In genomic region chr2:212537311-212538155, GRCh38 we compare ENCODE assay signal across 8 cellular contexts. TPM values are rescaled to one million over a fixed set of nuclear protein-coding genes. Genes with fewer than 3 reads are reported as not detected.
A peak's percentile ranks its signal among the peaks of the same experiment; 100 is the strongest.
DNase-seq lines count a peak whose midpoint lies in the region; ATAC-seq and TF ChIP-seq lines count a peak whose summit lies in the region.

No MANE protein-coding gene starts in this region.

- no peaks in the 10 kb centered on the region for H3K36me3 Mint-ChIP-seq in activated naive CD8-positive, alpha-beta T cell treated with anti-CD3 and anti-CD28 coated beads for 36 hours

- H3K9me3 ChIP-seq in HEK293 (ENCODE audit: control insufficient read depth, insufficient read depth, low read depth, low read length) (no peaks in the 10 kb centered on the region), right cardiac atrium (ENCODE audit: control insufficient read depth, low read length) (no peaks in the 10 kb centered on the region), prostate gland (no peaks in the 10 kb centered on the region)

- H3K4me1 ChIP-seq in HEK293 (ENCODE audit: control insufficient read depth, insufficient read depth, low read length) (peaks cover 21% of the 10 kb centered on the region), right cardiac atrium (ENCODE audit: control insufficient read depth, insufficient read depth, low read length) (no peaks in the 10 kb centered on the region), prostate gland (replicated peaks) (no peaks in the 10 kb centered on the region)

- POLR2A ChIA-PET in HEK293 (lab: Yijun Ruan, JAX) = interaction anchor here (0.6 to 1.0 kb wide), 2 partner anchors 13 to 1410 kb away, joined by 4 to 6 read pairs; no protein-coding TSS in a partner anchor

- H3K27ac Mint-ChIP-seq in activated naive CD8-positive, alpha-beta T cell treated with anti-CD3 and anti-CD28 coated beads for 36 hours = no peak overlapping the region

- no peak for TF ChIP-seq POLR2A in prostate gland (IDR thresholded peaks at IDR 0.05)

- peaks cover 14% of the 10 kb centered on the region for H3K4me1 Mint-ChIP-seq in activated naive CD8-positive, alpha-beta T cell treated with anti-CD3 and anti-CD28 coated beads for 36 hours

- no peaks in the 10 kb centered on the region for H3K9me3 Mint-ChIP-seq in activated naive CD8-positive, alpha-beta T cell treated with anti-CD3 and anti-CD28 coated beads for 36 hours

- H3K27me3 Mint-ChIP-seq in activated naive CD8-positive, alpha-beta T cell treated with anti-CD3 and anti-CD28 coated beads for 36 hours = peaks cover 67% of the 10 kb centered on the region

- H3K4me3 ChIP-seq in HEK293 (ENCODE audit: low read depth, low read length) (peak overlapping the region; percentile 76), right cardiac atrium (ENCODE audit: low read length) (peak overlapping the region; percentile 96), prostate gland (peak overlapping the region; percentile 46 to 57)

- CTCF ChIA-PET in HEK293 (lab: Yijun Ruan, JAX) = interaction anchor here (0.6 to 1.8 kb wide), 6 partner anchors 17 to 511 kb away, joined by 3 to 8 read pairs (median 4); no protein-coding TSS in a partner anchor

- DNase-seq in C1 segment of cervical spinal cord (lab: John Stamatoyannopoulos, UW) (peak in 11 of 14 donors; percentile 14 to 71 (median 62)), right cardiac atrium (peak; percentile 34 to 73 (median 62)), prostate gland (ENCODE audit: low spot score) (peak; percentile 47), NCI-H2107 (lab: John Stamatoyannopoulos, UW) (no peak)
- peak; percentile 30 for DNase-seq in activated naive CD8-positive, alpha-beta T cell treated with anti-CD3 and anti-CD28 coated beads for 36 hours

- H3K27ac ChIP-seq in HEK293 (ENCODE audit: extremely low read depth, low read depth, low read length) = peak overlapping the region; percentile 92
- peak overlapping the region; percentile 60 for H3K27ac ChIP-seq in right cardiac atrium (ENCODE audit: low read length)
- H3K27ac ChIP-seq in prostate gland = peak overlapping the region; percentile 11 to 43

- H3K36me3 ChIP-seq in HEK293 (ENCODE audit: control insufficient read depth in 2 of 2, insufficient read depth in 1 of 2, low read length in 2 of 2) = no peaks in the 10 kb centered on the region
- H3K36me3 ChIP-seq in prostate gland = no peaks in the 10 kb centered on the region

- peak; percentile 63 for ATAC-seq in right cardiac atrium
- ATAC-seq in HG03025 (IDR thresholded peaks at IDR 0.05; ENCODE audit: low FRiP score, unreplicated experiment) = no peak
- ATAC-seq in HG02938 (IDR thresholded peaks at IDR 0.05; ENCODE audit: unreplicated experiment) = no peak

- H3K27me3 ChIP-seq in right cardiac atrium (ENCODE audit: control insufficient read depth, insufficient read depth) = no peaks in the 10 kb centered on the region
- no peaks in the 10 kb centered on the region for H3K27me3 ChIP-seq in prostate gland (replicated peaks; ENCODE audit: insufficient read depth)

- under 1% methylated on average over 65 of the region's 65 CpGs for WGBS in right cardiac atrium
- under 1% methylated on average over 65 of the region's 65 CpGs for WGBS in prostate gland

- H3K4me3 Mint-ChIP-seq in activated naive CD8-positive, alpha-beta T cell treated with anti-CD3 and anti-CD28 coated beads for 36 hours = peak overlapping the region; percentile 37

- TF ChIP-seq CTCF in HEK293 (tag by site-specific recombination; IDR thresholded peaks at IDR 0.05) (peak; percentile 57; the same call in 1 of the 2 replicates), prostate gland (IDR thresholded peaks at IDR 0.05) (no peak)

- intact Hi-C loops in right cardiac atrium (cut with DNase I) = loop anchor here in 1 of 4 donors (10.0 kb wide), 1 partner anchor 383 kb away; no protein-coding TSS in a partner anchor
- intact Hi-C loops in prostate gland (cut with DNase I) = no loop called here

TF ChIP-seq in HEK293, 187 proteins besides CTCF, POLR2A, EP300 and RAD21:
- TF ChIP-seq SETDB1 (IDR thresholded peaks at IDR 0.05; ENCODE audit: insufficient read length, low read length) (no peak), ZNF26 (tag by site-specific recombination; IDR thresholded peaks at IDR 0.05) (no peak), KLF8 (tag by site-specific recombination; IDR thresholded peaks at IDR 0.05) (peak; percentile 24; the same call in 1 of the 2 replicates), ZSCAN5A (tag by site-specific recombination; IDR thresholded peaks at IDR 0.05) (no peak), ZIC2 (tag by site-specific recombination; IDR thresholded peaks at IDR 0.05) (peak; percentile 35; the same call in 1 of the 2 replicates), ZBTB1 (tag by site-specific recombination; IDR thresholded peaks at IDR 0.05) (no peak), GLIS1 (tag by site-specific recombination; IDR thresholded peaks at IDR 0.05) (0 out of 2 replicates have a peak, but pooled peaks have one; percentile 2), ZNF2 (tag by site-specific recombination; IDR thresholded peaks at IDR 0.05) (no peak), PRDM1 (tag by site-specific recombination; IDR thresholded peaks at IDR 0.05) (0 out of 2 replicates have a peak, but pooled peaks have one; percentile 9), ZBTB20 (tag by site-specific recombination; IDR thresholded peaks at IDR 0.05) (peak; percentile 44; the same call in 1 of the 2 replicates), ZNF549 (tag by site-specific recombination; IDR thresholded peaks at IDR 0.05) (no peak), KLF16 (tag by site-specific recombination; IDR thresholded peaks at IDR 0.05) (no peak), ZBTB8A (tag by site-specific recombination; IDR thresholded peaks at IDR 0.05) (peak; percentile 83), ZNF600 (tag by site-specific recombination; IDR thresholded peaks at IDR 0.05) (peak; percentile 54; the same call in 1 of the 2 replicates), ZNF473 (tag by site-specific recombination; IDR thresholded peaks at IDR 0.05) (no peak), BCL11A (tag by site-specific recombination; IDR thresholded peaks at IDR 0.05; ENCODE audit: low read depth) (0 out of 2 replicates have a peak, but pooled peaks have one; percentile 30), ZNF449 (tag by site-specific recombination; IDR thresholded peaks at IDR 0.05) (peak; percentile 66), ZBTB26 (tag by site-specific recombination; optimal IDR thresholded peaks at IDR 0.05) (peak; percentile 59), ZNF335 (tag by site-specific recombination; conservative IDR thresholded peaks at IDR 0.05) (peak; percentile 89)
TF ChIP-seq in HEK293: peak in this region for 11.

RNA-seq across cellular contexts. Expression of gene ERBB4, which starts 1.1 kb away (rescaled TPM):
- total RNA-seq in activated naive CD8-positive, alpha-beta T cell treated with anti-CD3 and anti-CD28 coated beads for 36 hours = not detected
- 10 to 100 TPM; 29.2 to 38.8 (median 34.4) TPM for total RNA-seq in right cardiac atrium
- 4.3 TPM for polyA plus RNA-seq in right cardiac atrium
- 10 to 100 TPM in 1 of 2 donors, 1 to 10 TPM in 1; 1.0 to 32.8 TPM for total RNA-seq in prostate gland

Comparison
In these comparisons a context has a peak if more than half of its experiments do, and no peak if none do; other contexts are left out.
1. H3K27ac ChIP-seq: peak in every context shown above with its lines; median percentile 92 in HEK293; 60 in right cardiac atrium; 27 in prostate gland.
2. ATAC-seq: peak in right cardiac atrium (2 of 2); none in HG03025 (single experiment) and HG02938 (single experiment).
3. Peak in every context shown above with its lines, with median percentiles within 50 percentile points of each other: H3K4me3 ChIP-seq.